Comparison of ENCODE assay signal across 11 cellular contexts in the genomic region with DNA sequence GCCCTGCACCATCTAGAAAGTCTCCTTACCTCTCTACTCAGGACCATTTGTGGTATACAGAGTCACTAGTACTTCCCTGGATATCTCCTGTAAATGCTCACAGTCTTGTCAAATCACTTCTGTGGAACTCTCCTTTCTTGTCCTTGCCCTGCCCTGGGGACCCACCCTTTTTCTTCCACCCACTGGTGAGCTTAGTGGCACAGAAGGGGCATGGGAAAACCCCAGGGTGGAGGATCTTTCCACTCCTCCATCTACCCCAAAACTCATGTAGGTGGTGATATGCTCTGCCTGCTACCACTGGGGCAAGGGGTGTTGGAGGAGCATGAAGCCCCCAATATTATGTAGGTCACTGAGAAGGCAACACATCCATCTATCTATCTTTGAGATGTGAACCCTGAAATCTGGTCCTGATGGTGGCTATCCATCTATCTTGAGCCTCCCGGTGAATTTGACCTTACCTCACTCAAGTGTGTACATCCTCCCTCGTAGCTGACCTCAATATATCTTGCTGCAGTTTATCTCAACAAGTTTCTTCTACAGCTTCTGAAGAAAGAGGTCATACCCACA. TPM values are rescaled to one million over a fixed set of nuclear protein-coding genes. Genes with fewer than 3 reads are reported as not detected.
DNase-seq lines count a peak whose midpoint lies in the region; ATAC-seq lines count a peak whose summit lies in the region.
"Had no signal": no experiment of that assay in that cellular context is flagged by ENCODE, and none has a peak within 500 bp of the region (broad histone marks: within the 10 kb centered on the region; RNA-seq: fewer than 3 reads in every experiment).

No MANE protein-coding gene starts in this region.

- no peak for ATAC-seq in GM21529 (IDR thresholded peaks at IDR 0.05; ENCODE audit: unreplicated experiment)

- intact Hi-C loops in head of caudate nucleus (cut with DNase I) = no loop called here

- H3K9me3 Mint-ChIP-seq in activated CD4-positive, alpha-beta memory T cell treated with anti-CD3 and anti-CD28 coated beads, Interleukin-2, amount 10 ng/mL, durations not matched to agents 7 days and 5 days = no peaks in the 10 kb centered on the region

- CTCF ChIA-PET in activated CD4-positive, alpha-beta memory T cell treated with anti-CD3 and anti-CD28 coated beads, Interleukin-2, amount 10 ng/mL, durations not matched to agents 7 days and 5 days (lab: Charles Lee) = interaction anchor here (0.9 to 4.0 kb wide), 5 partner anchors 10 to 88 kb away, joined by 3 to 32 read pairs (median 3); no protein-coding TSS in a partner anchor

- peaks cover 59% of the 10 kb centered on the region for H3K36me3 Mint-ChIP-seq in activated CD4-positive, alpha-beta memory T cell treated with anti-CD3 and anti-CD28 coated beads, Interleukin-2, amount 10 ng/mL, durations not matched to agents 7 days and 5 days (ENCODE audit: low read depth)

- H3K4me3 ChIP-seq in Jurkat, Clone E6-1 (ENCODE audit: low read length) = peak overlapping the region; percentile 85
- H3K4me3 ChIP-seq: esophagus muscularis mucosa had no signal

- POLR2A ChIA-PET in activated CD4-positive, alpha-beta memory T cell treated with anti-CD3 and anti-CD28 coated beads, Interleukin-2, amount 10 ng/mL, durations not matched to agents 7 days and 5 days (lab: Charles Lee) = interaction anchor here (0.6 to 5.4 kb wide), 5 partner anchors 11 to 250 kb away, joined by 3 to 78 read pairs (median 26); no protein-coding TSS in a partner anchor

- H3K27me3 Mint-ChIP-seq in activated CD4-positive, alpha-beta memory T cell treated with anti-CD3 and anti-CD28 coated beads, Interleukin-2, amount 10 ng/mL, durations not matched to agents 7 days and 5 days = no peaks in the 10 kb centered on the region

- H3K4me3 Mint-ChIP-seq in activated CD4-positive, alpha-beta memory T cell treated with anti-CD3 and anti-CD28 coated beads, Interleukin-2, amount 10 ng/mL, durations not matched to agents 7 days and 5 days = peak overlapping the region; percentile 79

- peaks cover 76% of the 10 kb centered on the region for H3K4me1 Mint-ChIP-seq in activated CD4-positive, alpha-beta memory T cell treated with anti-CD3 and anti-CD28 coated beads, Interleukin-2, amount 10 ng/mL, durations not matched to agents 7 days and 5 days

- DNase-seq in Jurkat, Clone E6-1 (ENCODE audit: low read depth, low spot score) = no peak
- no peak for DNase-seq in activated CD4-positive, alpha-beta memory T cell treated with anti-CD3 and anti-CD28 coated beads, Interleukin-2, amount 10 ng/mL, durations not matched to agents 7 days and 5 days
- peak; percentile 17 for DNase-seq in effector CD8-positive, alpha-beta T cell (lab: John Stamatoyannopoulos, UW)
- peak; percentile 39 to 62 for DNase-seq in stimulated activated CD8-positive, alpha-beta memory T cell treated with anti-CD3 and anti-CD28 coated beads, Interleukin-7, amount 100 ng/mL, for 4 hours (ENCODE audit: low read depth in 2 of 2)
- DNase-seq in NCI-H1105 treated with DMSO at 0.1 percent for 48 hours (lab: John Stamatoyannopoulos, UW) (no peak), head of caudate nucleus (no peak), cerebellar cortex (ENCODE audit: low spot score) (no peak)
- DNase-seq: NCI-H1436 treated with DMSO at 0.1 percent for 48 hours, transverse colon had no signal

- H3K27ac Mint-ChIP-seq in activated CD4-positive, alpha-beta memory T cell treated with anti-CD3 and anti-CD28 coated beads, Interleukin-2, amount 10 ng/mL, durations not matched to agents 7 days and 5 days = peak overlapping the region; percentile 85

RNA-seq across cellular contexts. Expression of a gene that starts 0.9 kb away (rescaled TPM):
- 106 TPM for polyA plus RNA-seq in Jurkat, Clone E6-1 (2012; ENCODE audit: insufficient read depth, insufficient read length)
- total RNA-seq in activated CD4-positive, alpha-beta memory T cell treated with anti-CD3 and anti-CD28 coated beads, Interleukin-2, amount 10 ng/mL, durations not matched to agents 7 days and 5 days = 100 to 1,000 TPM; 111 to 112 TPM

RNA-seq across cellular contexts. Expression of a gene that starts 36.2 kb away (rescaled TPM):
- polyA plus RNA-seq in Jurkat, Clone E6-1 (2012; ENCODE audit: insufficient read depth, insufficient read length) = not detected
- total RNA-seq in activated CD4-positive, alpha-beta memory T cell treated with anti-CD3 and anti-CD28 coated beads, Interleukin-2, amount 10 ng/mL, durations not matched to agents 7 days and 5 days = not detected
- total RNA-seq: esophagus muscularis mucosa, transverse colon had no signal

Comparison
In these comparisons a context has a peak if more than half of its experiments do, and no peak if none do; other contexts are left out.
1. DNase-seq: peak in effector CD8-positive, alpha-beta T cell (single experiment) and stimulated activated CD8-positive, alpha-beta memory T cell treated with anti-CD3 and anti-CD28 coated beads, Interleukin-7, amount 100 ng/mL, for 4 hours (2 of 2); none in Jurkat, Clone E6-1 (single experiment), activated CD4-positive, alpha-beta memory T cell treated with anti-CD3 and anti-CD28 coated beads, Interleukin-2, amount 10 ng/mL, durations not matched to agents 7 days and 5 days (single experiment), NCI-H1105 treated with DMSO at 0.1 percent for 48 hours (single experiment), head of caudate nucleus (0 of 42) and cerebellar cortex (single experiment).